In the genomic region with DNA sequence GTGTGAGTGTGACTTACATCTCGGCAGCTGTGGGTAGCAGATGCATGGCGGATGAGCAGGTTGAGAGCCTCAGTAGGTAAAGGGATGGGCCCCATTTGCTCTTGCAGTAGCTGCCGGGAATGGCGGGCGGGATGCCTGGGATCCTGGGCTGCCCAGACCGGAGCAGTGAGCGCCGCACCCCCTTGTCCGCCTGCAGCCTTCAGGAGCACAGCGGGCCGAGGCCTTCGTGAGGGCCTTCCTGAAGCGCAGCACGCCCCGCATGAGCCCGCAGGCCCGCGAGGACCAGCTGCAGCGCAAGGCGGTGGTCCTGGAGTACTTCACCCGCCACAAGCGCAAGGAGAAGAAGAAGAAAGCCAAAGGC, we compare ENCODE assay signal across 11 cellular contexts. TPM values are rescaled to one million over a fixed set of nuclear protein-coding genes. Genes with fewer than 3 reads are reported as not detected.
DNase-seq lines count a peak whose midpoint lies in the region; ATAC-seq and TF ChIP-seq lines count a peak whose summit lies in the region.
"Had no signal": no experiment of that assay in that cellular context is flagged by ENCODE, and none has a peak within 500 bp of the region (broad histone marks: within the 10 kb centered on the region; RNA-seq: fewer than 3 reads in every experiment).

No MANE protein-coding gene starts in this region.

- no peaks in the 10 kb centered on the region for H3K27me3 Mint-ChIP-seq in activated CD8-positive, alpha-beta memory T cell treated with anti-CD3 and anti-CD28 coated beads, Interleukin-2, amount 10 ng/mL, durations not matched to agents 7 days and 5 days
- peaks cover 2% of the 10 kb centered on the region for H3K27me3 Mint-ChIP-seq in nephron progenitor cell (ENCODE audit: low read depth, poor library complexity)
- H3K27me3 Mint-ChIP-seq in stimulated activated naive B cell treated with anti-CD40 and anti-IgM and Interleukin-4, amounts not matched to agents 10 μg/mL and 1 μg/mL and 100 μg/mL, for 72 hours, result no peaks in the 10 kb centered on the region

- CTCF ChIA-PET in activated CD8-positive, alpha-beta memory T cell treated with anti-CD3 and anti-CD28 coated beads, Interleukin-2, amount 10 ng/mL, durations not matched to agents 7 days and 5 days (lab: Charles Lee), result interaction anchor here (0.6 to 8.6 kb wide), 25 partner anchors 13 to 198 kb away, joined by 3 to 171 read pairs (median 7); partner anchors contain the start of genes C19orf12 and PLEKHF1

- ATAC-seq in activated CD8-positive, alpha-beta memory T cell treated with anti-CD3 and anti-CD28 coated beads, Interleukin-2, amount 10 ng/mL, durations not matched to agents 7 days and 5 days, result no peak
- no peak for ATAC-seq in stimulated activated naive B cell treated with anti-CD40 and anti-IgM and Interleukin-4, amounts not matched to agents 10 μg/mL and 1 μg/mL and 100 μg/mL, for 72 hours (replicated peaks)
- ATAC-seq in GM21360 (IDR thresholded peaks at IDR 0.05; ENCODE audit: unreplicated experiment), result no peak
- no peak for ATAC-seq in GM18519 (IDR thresholded peaks at IDR 0.05; ENCODE audit: low FRiP score, unreplicated experiment)

- no peak for DNase-seq in activated CD8-positive, alpha-beta memory T cell treated with anti-CD3 and anti-CD28 coated beads, Interleukin-2, amount 10 ng/mL, durations not matched to agents 7 days and 5 days
- no peak for DNase-seq in activated CD8-positive, alpha-beta memory T cell treated with anti-CD3 and anti-CD28 coated beads for 24 hours
- no peak for DNase-seq in nephron progenitor cell
- DNase-seq in stimulated activated naive B cell treated with anti-CD40 and anti-IgM and Interleukin-4, amounts not matched to agents 10 μg/mL and 1 μg/mL and 100 μg/mL, for 72 hours, result no peak
- DNase-seq in stimulated activated CD4-positive, alpha-beta T cell treated with anti-CD3 and anti-CD28 coated beads, Interleukin-4, amount 100 ng/mL, for 1 hour, result no peak
- DNase-seq: activated gamma-delta T cell had no signal

- H3K4me3 Mint-ChIP-seq in activated CD8-positive, alpha-beta memory T cell treated with anti-CD3 and anti-CD28 coated beads, Interleukin-2, amount 10 ng/mL, durations not matched to agents 7 days and 5 days, result peak overlapping the region; percentile 54
- no peak overlapping the region for H3K4me3 Mint-ChIP-seq in nephron progenitor cell
- H3K4me3 Mint-ChIP-seq in stimulated activated naive B cell treated with anti-CD40 and anti-IgM and Interleukin-4, amounts not matched to agents 10 μg/mL and 1 μg/mL and 100 μg/mL, for 72 hours, result peak overlapping the region in 1 of 2 donors; percentile 6

- peak overlapping the region; percentile 81 for H3K27ac Mint-ChIP-seq in activated CD8-positive, alpha-beta memory T cell treated with anti-CD3 and anti-CD28 coated beads, Interleukin-2, amount 10 ng/mL, durations not matched to agents 7 days and 5 days
- H3K27ac Mint-ChIP-seq in nephron progenitor cell, result peak overlapping the region; percentile 89
- peak overlapping the region; percentile 56 for H3K27ac Mint-ChIP-seq in stimulated activated naive B cell treated with anti-CD40 and anti-IgM and Interleukin-4, amounts not matched to agents 10 μg/mL and 1 μg/mL and 100 μg/mL, for 72 hours

- peak overlapping the region; percentile 41 for H3K27ac ChIP-seq in angular gyrus (ENCODE audit: low read depth, low read length)
- H3K27ac ChIP-seq: parathyroid adenoma, sigmoid colon had no signal

- H3K4me1 Mint-ChIP-seq in activated CD8-positive, alpha-beta memory T cell treated with anti-CD3 and anti-CD28 coated beads, Interleukin-2, amount 10 ng/mL, durations not matched to agents 7 days and 5 days, result peaks cover 35% of the 10 kb centered on the region
- H3K4me1 Mint-ChIP-seq in nephron progenitor cell, result peaks cover 31% of the 10 kb centered on the region
- H3K4me1 Mint-ChIP-seq in stimulated activated naive B cell treated with anti-CD40 and anti-IgM and Interleukin-4, amounts not matched to agents 10 μg/mL and 1 μg/mL and 100 μg/mL, for 72 hours, result peaks cover 23 to 34% of the 10 kb centered on the region in 2 donors

- H3K36me3 Mint-ChIP-seq in activated CD8-positive, alpha-beta memory T cell treated with anti-CD3 and anti-CD28 coated beads, Interleukin-2, amount 10 ng/mL, durations not matched to agents 7 days and 5 days, result peaks cover 32% of the 10 kb centered on the region
- H3K36me3 Mint-ChIP-seq in nephron progenitor cell (ENCODE audit: low read depth), result peaks cover 25% of the 10 kb centered on the region
- H3K36me3 Mint-ChIP-seq in stimulated activated naive B cell treated with anti-CD40 and anti-IgM and Interleukin-4, amounts not matched to agents 10 μg/mL and 1 μg/mL and 100 μg/mL, for 72 hours, result peaks cover 32 to 59% of the 10 kb centered on the region in 2 donors

- H3K9me3 Mint-ChIP-seq in activated CD8-positive, alpha-beta memory T cell treated with anti-CD3 and anti-CD28 coated beads, Interleukin-2, amount 10 ng/mL, durations not matched to agents 7 days and 5 days (ENCODE audit: low read depth), result no peaks in the 10 kb centered on the region
- no peaks in the 10 kb centered on the region for H3K9me3 Mint-ChIP-seq in nephron progenitor cell
- no peaks in the 10 kb centered on the region for H3K9me3 Mint-ChIP-seq in stimulated activated naive B cell treated with anti-CD40 and anti-IgM and Interleukin-4, amounts not matched to agents 10 μg/mL and 1 μg/mL and 100 μg/mL, for 72 hours

- TF ChIP-seq CTCF in nephron progenitor cell (IDR thresholded peaks at IDR 0.05), result no peak

RNA-seq across cellular contexts. Expression of gene POP4, which starts 4.1 kb away (rescaled TPM):
- 100 to 1,000 TPM in 1 of 2 experiments, 10 to 100 TPM in 1; 96.6 to 106 TPM for total RNA-seq in activated CD8-positive, alpha-beta memory T cell treated with anti-CD3 and anti-CD28 coated beads, Interleukin-2, amount 10 ng/mL, durations not matched to agents 7 days and 5 days

RNA-seq across cellular contexts. Expression of gene PLEKHF1, which starts 55.1 kb away (rescaled TPM):
- 10 to 100 TPM; 42.4 to 64.1 TPM for total RNA-seq in activated CD8-positive, alpha-beta memory T cell treated with anti-CD3 and anti-CD28 coated beads, Interleukin-2, amount 10 ng/mL, durations not matched to agents 7 days and 5 days
